In the genomic region with DNA sequence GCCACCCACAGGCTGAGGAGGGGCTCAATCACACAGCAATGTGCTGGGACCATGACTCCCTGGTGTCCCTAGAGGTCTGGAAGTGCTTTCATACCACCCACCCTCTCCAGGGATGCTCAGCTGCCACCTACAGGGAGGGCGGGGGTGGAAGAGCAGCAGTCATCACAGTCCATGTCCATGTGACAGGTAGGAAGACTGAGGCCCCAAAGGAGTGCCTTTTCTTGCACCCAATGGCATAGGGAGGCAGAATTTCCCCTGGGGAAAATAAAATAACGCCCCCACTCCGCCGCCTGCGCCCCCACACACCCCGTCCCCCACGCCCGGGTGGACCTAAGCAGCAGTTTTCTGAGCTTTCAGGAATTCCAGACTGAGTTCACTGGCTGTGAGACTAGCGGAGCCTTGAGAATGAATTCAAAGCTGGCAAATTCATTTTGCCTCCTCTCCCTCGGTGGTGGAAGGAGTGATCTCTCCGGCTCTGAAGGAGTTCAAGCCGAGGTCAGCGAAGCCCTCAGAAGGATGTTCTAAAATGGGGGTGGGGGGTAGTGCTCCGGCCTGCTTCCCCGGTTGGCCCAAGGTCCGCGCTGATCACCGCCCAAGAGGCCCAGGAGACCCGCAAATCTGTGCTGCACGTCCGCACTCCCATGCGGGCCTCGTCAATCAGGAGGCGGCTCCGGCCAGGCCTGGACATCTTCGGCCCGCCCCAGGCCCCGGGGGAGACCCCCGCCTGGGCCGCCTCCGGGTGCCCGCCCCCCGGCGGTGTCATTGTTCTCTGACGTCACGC, we compare ENCODE assay signal across 8 cellular contexts. TPM values are rescaled to one million over a fixed set of nuclear protein-coding genes. Genes with fewer than 3 reads are reported as not detected.
DNase-seq lines count a peak whose midpoint lies in the region; ATAC-seq lines count a peak whose summit lies in the region.

No MANE protein-coding gene starts in this region.

- no peaks in the 10 kb centered on the region for H3K9me3 ChIP-seq in CD4-positive, CD25-positive, alpha-beta regulatory T cell (ENCODE audit: control insufficient read depth in 2 of 2, low read length in 2 of 2)
- no peaks in the 10 kb centered on the region for H3K9me3 ChIP-seq in muscle layer of duodenum (ENCODE audit: control insufficient read depth in 1 of 2, low read length in 2 of 2)

- peaks cover 55% of the 10 kb centered on the region for H3K4me1 ChIP-seq in CD4-positive, CD25-positive, alpha-beta regulatory T cell (ENCODE audit: control insufficient read depth, insufficient read depth, low read length, poor library complexity, severe bottlenecking)
- H3K4me1 ChIP-seq in muscle layer of duodenum (ENCODE audit: control insufficient read depth in 1 of 2, insufficient read depth in 2 of 2, low read length in 2 of 2) = peaks cover 6 to 13% of the 10 kb centered on the region in 2 donors

- H3K27me3 Mint-ChIP-seq in CD4-positive, CD25-positive, alpha-beta regulatory T cell = peaks cover 11% of the 10 kb centered on the region
- peaks cover 0 to 6% of the 10 kb centered on the region in 2 donors for H3K27me3 Mint-ChIP-seq in effector memory CD8-positive, alpha-beta T cell

- H3K36me3 ChIP-seq in CD4-positive, CD25-positive, alpha-beta regulatory T cell (ENCODE audit: control insufficient read depth, insufficient read depth, low read length) = no peaks in the 10 kb centered on the region
- no peaks in the 10 kb centered on the region for H3K36me3 ChIP-seq in muscle layer of duodenum (ENCODE audit: control insufficient read depth in 1 of 2, insufficient read depth in 2 of 2, low read length in 2 of 2)

- peak overlapping the region; percentile 81 for H3K27ac ChIP-seq in CD4-positive, CD25-positive, alpha-beta regulatory T cell (ENCODE audit: insufficient read depth, low read length, poor library complexity, severe bottlenecking)
- H3K27ac ChIP-seq in muscle layer of duodenum (ENCODE audit: low read length) = no peak overlapping the region

- in situ Hi-C loops in SK-MEL-5 (cut with HindIII; ENCODE audit: low pct_unique_long_range_greater_than_20kb, low sequenced_read_pairs) = no loop called here

- no peaks in the 10 kb centered on the region for H3K27me3 ChIP-seq in CD4-positive, CD25-positive, alpha-beta regulatory T cell (ENCODE audit: control insufficient read depth, insufficient read depth, low read length)
- no peaks in the 10 kb centered on the region for H3K27me3 ChIP-seq in muscle layer of duodenum (ENCODE audit: low read depth, low read length)

- H3K36me3 Mint-ChIP-seq in CD4-positive, CD25-positive, alpha-beta regulatory T cell = no peaks in the 10 kb centered on the region
- H3K36me3 Mint-ChIP-seq in effector memory CD8-positive, alpha-beta T cell (ENCODE audit: insufficient read depth) = peaks cover 15% of the 10 kb centered on the region

- H3K27ac Mint-ChIP-seq in CD4-positive, CD25-positive, alpha-beta regulatory T cell = peak overlapping the region; percentile 20 to 81 (median 65)
- peak overlapping the region; percentile 62 to 81 for H3K27ac Mint-ChIP-seq in effector memory CD8-positive, alpha-beta T cell

- peaks cover 0 to 62% (median 34%) of the 10 kb centered on the region in 4 donors for H3K4me1 Mint-ChIP-seq in CD4-positive, CD25-positive, alpha-beta regulatory T cell
- H3K4me1 Mint-ChIP-seq in effector memory CD8-positive, alpha-beta T cell (ENCODE audit: low read depth in 2 of 2) = peaks cover 24 to 44% of the 10 kb centered on the region in 2 donors

- peak overlapping the region; percentile 35 for H3K4me3 ChIP-seq in CD4-positive, CD25-positive, alpha-beta regulatory T cell (ENCODE audit: low read depth, low read length)
- peak overlapping the region; percentile 46 to 68 for H3K4me3 ChIP-seq in muscle layer of duodenum (ENCODE audit: low read depth in 1 of 2, low read length in 2 of 2)

- peaks cover 0 to 2% (median 0%) of the 10 kb centered on the region in 7 donors for H3K9me3 Mint-ChIP-seq in CD4-positive, CD25-positive, alpha-beta regulatory T cell
- no peaks in the 10 kb centered on the region for H3K9me3 Mint-ChIP-seq in effector memory CD8-positive, alpha-beta T cell

- DNase-seq in CD4-positive, CD25-positive, alpha-beta regulatory T cell = no peak
- peak; percentile 61 for DNase-seq in GOT3 (lab: John Stamatoyannopoulos, UW)
- peak; percentile 35 for DNase-seq in SK-MEL-5 (ENCODE audit: low read depth, low spot score)
- no peak for DNase-seq in effector memory CD8-positive, alpha-beta T cell
- DNase-seq in activated effector memory CD4-positive, alpha-beta T cell treated with Interleukin-2 at 50 U/mL for 16 hours = no peak

- H3K4me3 Mint-ChIP-seq in CD4-positive, CD25-positive, alpha-beta regulatory T cell = peak overlapping the region; percentile 78 to 95 (median 92)
- peak overlapping the region; percentile 68 to 88 for H3K4me3 Mint-ChIP-seq in effector memory CD8-positive, alpha-beta T cell

- ATAC-seq in CD4-positive, CD25-positive, alpha-beta regulatory T cell (ENCODE audit: low read depth in 2 of 2) = no peak
- ATAC-seq in effector memory CD8-positive, alpha-beta T cell (replicated peaks) = no peak
- ATAC-seq in GM19023 (IDR thresholded peaks at IDR 0.05; ENCODE audit: unreplicated experiment) (no peak), HG03175 (IDR thresholded peaks at IDR 0.05; ENCODE audit: unreplicated experiment) (no peak)

RNA-seq across cellular contexts. Expression of a gene that starts 2.1 kb away (rescaled TPM):
- 34.8 TPM for total RNA-seq in CD4-positive, CD25-positive, alpha-beta regulatory T cell
- polyA plus RNA-seq in CD4-positive, CD25-positive, alpha-beta regulatory T cell = 1 to 10 TPM; 1.5 to 2.3 (median 1.9) TPM
- 7.8 and 9.6 TPM in 2 replicates for total RNA-seq in SK-MEL-5 (2014; rRNA removed; shearing (Covaris generic))
- polyA plus RNA-seq in SK-MEL-5 (2015; cell fraction: cytosol; rRNA removed) = 46.5 and 63.5 TPM in 2 replicates
- polyA plus RNA-seq in SK-MEL-5 (2015; cell fraction: nucleus; rRNA removed) = 33.9 and 37.3 TPM in 2 replicates

Comparison
In these comparisons a context has a peak if more than half of its experiments do, and no peak if none do; other contexts are left out.
1. DNase-seq: peak in GOT3 (single experiment) and SK-MEL-5 (single experiment); none in CD4-positive, CD25-positive, alpha-beta regulatory T cell (0 of 3), effector memory CD8-positive, alpha-beta T cell (0 of 3) and activated effector memory CD4-positive, alpha-beta T cell treated with Interleukin-2 at 50 U/mL for 16 hours (single experiment).